ENCODE assay signal across 10 cellular contexts in genomic region chr6:30981942-30982772, GRCh38. TPM values are rescaled to one million over a fixed set of nuclear protein-coding genes. Genes with fewer than 3 reads are reported as not detected.
A peak's percentile ranks its signal among the peaks of the same experiment; 100 is the strongest.
DNase-seq lines count a peak whose midpoint lies in the region; ATAC-seq and TF ChIP-seq lines count a peak whose summit lies in the region.
"Had no signal": no experiment of that assay in that cellular context is flagged by ENCODE, and none has a peak within 500 bp of the region (broad histone marks: within the 10 kb centered on the region; RNA-seq: fewer than 3 reads in every experiment).

No MANE protein-coding gene starts in this region.

- no peaks in the 10 kb centered on the region for H3K9me3 ChIP-seq in Caco-2
- no peaks in the 10 kb centered on the region for H3K9me3 ChIP-seq in CD8-positive, alpha-beta memory T cell (ENCODE audit: low read length)

- no peaks in the 10 kb centered on the region for H3K9me3 Mint-ChIP-seq in Caco-2 (ENCODE audit: unreplicated experiment)
- no peaks in the 10 kb centered on the region for H3K9me3 Mint-ChIP-seq in CD8-positive, alpha-beta memory T cell
- H3K9me3 Mint-ChIP-seq: central memory CD8-positive, alpha-beta T cell had no signal

- intact Hi-C loops in Caco-2 (cut with micrococcal nuclease; ENCODE audit: unreplicated experiment) (no loop called here), dorsolateral prefrontal cortex (cut with DNase I) (no loop called here)

- CTCF ChIA-PET in Caco-2 (lab: Charles Lee): interaction anchor here (0.6 to 2.3 kb wide), 7 partner anchors 21 to 105 kb away, joined by 3 to 10 read pairs (median 4); no protein-coding TSS in a partner anchor
- CTCF ChIA-PET in CD8-positive, alpha-beta memory T cell (lab: Charles Lee): interaction anchor here (0.7 kb wide), 1 partner anchor 19 kb away, joined by 3 read pairs; no protein-coding TSS in a partner anchor

- H3K4me1 Mint-ChIP-seq in Caco-2 (ENCODE audit: low read depth, unreplicated experiment): peaks cover 7% of the 10 kb centered on the region
- H3K4me1 Mint-ChIP-seq in CD8-positive, alpha-beta memory T cell: no peaks in the 10 kb centered on the region

- ATAC-seq in esophagus mucosa (peak; percentile 61), GM21360 (IDR thresholded peaks at IDR 0.05; ENCODE audit: unreplicated experiment) (no peak)

- peaks cover 4% of the 10 kb centered on the region for H3K27me3 Mint-ChIP-seq in Caco-2 (ENCODE audit: insufficient read depth, unreplicated experiment)
- H3K27me3 Mint-ChIP-seq in CD8-positive, alpha-beta memory T cell: peaks cover 21 to 56% of the 10 kb centered on the region in 2 donors

- H3K27me3 ChIP-seq in Caco-2 (replicated peaks; ENCODE audit: control insufficient read depth, insufficient read depth, low read length) (no peaks in the 10 kb centered on the region), dorsolateral prefrontal cortex (peaks cover 0 to 4% (median 0%) of the 10 kb centered on the region in 45 donors)
- H3K27me3 ChIP-seq in CD8-positive, alpha-beta memory T cell (ENCODE audit: insufficient read depth, low read length, poor library complexity, severe bottlenecking): peaks cover 5% of the 10 kb centered on the region

- H3K4me1 ChIP-seq in Caco-2: peaks cover 6% of the 10 kb centered on the region; the same call in 1 of the 2 replicates
- no peaks in the 10 kb centered on the region for H3K4me1 ChIP-seq in CD8-positive, alpha-beta memory T cell (ENCODE audit: insufficient read depth, low read length)

- H3K4me3 ChIP-seq in Caco-2 (ENCODE audit: low read depth, low read length) (no peak overlapping the region; the same call in 1 of the 2 replicates), dorsolateral prefrontal cortex (peak overlapping the region in 1 of 59 donors; percentile 4)
- H3K4me3 ChIP-seq in CD8-positive, alpha-beta memory T cell (ENCODE audit: low read length): no peak overlapping the region

- no peak overlapping the region for H3K27ac Mint-ChIP-seq in Caco-2 (ENCODE audit: unreplicated experiment)
- no peak overlapping the region for H3K27ac Mint-ChIP-seq in CD8-positive, alpha-beta memory T cell

- peak overlapping the region; percentile 59 for H3K4me3 Mint-ChIP-seq in Caco-2 (ENCODE audit: unreplicated experiment)
- no peak overlapping the region for H3K4me3 Mint-ChIP-seq in CD8-positive, alpha-beta memory T cell
- H3K4me3 Mint-ChIP-seq: central memory CD8-positive, alpha-beta T cell had no signal

- peak; percentile 55 to 62 for DNase-seq in Caco-2
- DNase-seq in NCI-H1105 treated with DMSO at 0.1 percent for 48 hours (lab: John Stamatoyannopoulos, UW): peak; percentile 42
- peak; percentile 26 for DNase-seq in mucosa of gallbladder (ENCODE audit: low spot score)
- no peak for DNase-seq in stimulated activated CD4-positive, alpha-beta T cell treated with anti-CD3 and anti-CD28 coated beads, Interleukin-2, amount 100 ng/mL, for 24 hours
- DNase-seq in CD8-positive, alpha-beta memory T cell: no peak
- DNase-seq in dorsolateral prefrontal cortex: no peak
- DNase-seq: NCI-H510A treated with DMSO at 0.1 percent for 48 hours had no signal

- no peak overlapping the region for H3K27ac ChIP-seq in CD8-positive, alpha-beta memory T cell (ENCODE audit: low read depth, low read length)
- H3K27ac ChIP-seq in dorsolateral prefrontal cortex: no peak overlapping the region

- POLR2A ChIA-PET in Caco-2 (lab: Charles Lee): no interaction called here
- POLR2A ChIA-PET in CD8-positive, alpha-beta memory T cell (lab: Charles Lee): no interaction called here

- BruUV-seq in Caco-2 (replicated peaks; lab: Mats Ljungman, UMichigan): no TSS peak

- H3K36me3 Mint-ChIP-seq in Caco-2 (ENCODE audit: insufficient read depth, unreplicated experiment): no peaks in the 10 kb centered on the region
- H3K36me3 Mint-ChIP-seq in CD8-positive, alpha-beta memory T cell: no peaks in the 10 kb centered on the region

- TF ChIP-seq CTCF in Caco-2 (IDR thresholded peaks at IDR 0.05; ENCODE audit: insufficient read depth in 1 of 2, low read depth in 1 of 2, low read length in 1 of 2, severe bottlenecking in 1 of 2, unreplicated experiment in 1 of 2) (peak; percentile 39 to 48), dorsolateral prefrontal cortex (IDR thresholded peaks at IDR 0.05 in 54 of 56, conservative IDR thresholded peaks at IDR 0.05 in 2 of 56; ENCODE audit: low read depth in 1 of 56, partially characterized antibody in 56 of 56) (no peak)

- H3K36me3 ChIP-seq in Caco-2 (ENCODE audit: control insufficient read depth, insufficient read depth, low read length): no peaks in the 10 kb centered on the region
- no peaks in the 10 kb centered on the region for H3K36me3 ChIP-seq in CD8-positive, alpha-beta memory T cell (ENCODE audit: insufficient read depth, low read length)

RNA-seq across cellular contexts. Expression of gene MUC21, which starts 1.4 kb away (rescaled TPM):
- total RNA-seq in Caco-2 (2022) (not detected in 2 replicates), esophagus mucosa (721 TPM), mucosa of gallbladder (7.1 TPM), dorsolateral prefrontal cortex (under 1 TPM in 1 of 120 experiments, not detected in 119; 0.19 TPM)
- total RNA-seq in CD8-positive, alpha-beta memory T cell: not detected
- polyA plus RNA-seq in CD8-positive, alpha-beta memory T cell: not detected

RNA-seq across cellular contexts. Expression of gene MUC22, which starts 28.1 kb away (rescaled TPM):
- not detected in 2 replicates for total RNA-seq in Caco-2 (2022)
- 0.88 TPM for total RNA-seq in esophagus mucosa
- total RNA-seq in mucosa of gallbladder: not detected
- total RNA-seq in CD8-positive, alpha-beta memory T cell: not detected
- polyA plus RNA-seq in CD8-positive, alpha-beta memory T cell: not detected
- not detected for total RNA-seq in dorsolateral prefrontal cortex

RNA-seq across cellular contexts. Expression of gene MUCL3, which starts 41.4 kb away (rescaled TPM):
- total RNA-seq in Caco-2 (2022): 0.16 TPM in 1 of 2 replicates, not detected in the other
- total RNA-seq in esophagus mucosa: 1.00 TPM
- total RNA-seq in mucosa of gallbladder: 93.5 TPM
- total RNA-seq in CD8-positive, alpha-beta memory T cell: not detected
- not detected for polyA plus RNA-seq in CD8-positive, alpha-beta memory T cell
- total RNA-seq in dorsolateral prefrontal cortex: not detected

RNA-seq across cellular contexts. Expression of gene SFTA2, which starts 50.2 kb away (rescaled TPM):
- total RNA-seq in Caco-2 (2022) (6.6 and 9.6 TPM in 2 replicates), esophagus mucosa (9.0 TPM), mucosa of gallbladder (149 TPM), dorsolateral prefrontal cortex (under 1 TPM in 7 of 120 experiments, not detected in 113; 0.39 to 0.85 (median 0.66) TPM)
- total RNA-seq in CD8-positive, alpha-beta memory T cell: not detected
- not detected for polyA plus RNA-seq in CD8-positive, alpha-beta memory T cell

Comparison
In these comparisons a context has a peak if more than half of its experiments do, and no peak if none do; other contexts are left out.
1. DNase-seq: peak in Caco-2 (2 of 2), NCI-H1105 treated with DMSO at 0.1 percent for 48 hours (single experiment) and mucosa of gallbladder (single experiment); none in stimulated activated CD4-positive, alpha-beta T cell treated with anti-CD3 and anti-CD28 coated beads, Interleukin-2, amount 100 ng/mL, for 24 hours (0 of 2), CD8-positive, alpha-beta memory T cell (0 of 5) and dorsolateral prefrontal cortex (0 of 10).
2. CTCF ChIP-seq: peak in Caco-2 (2 of 2); none in dorsolateral prefrontal cortex (0 of 56).
3. RNA of gene MUC21, which starts 1.4 kb away (total RNA-seq): 721 TPM in esophagus mucosa (single experiment); 7.1 TPM in mucosa of gallbladder (single experiment), not detected in Caco-2, not detected in CD8-positive, alpha-beta memory T cell and 0.19 TPM in dorsolateral prefrontal cortex; every median in the first group is over 10 times any median in the second.
4. RNA of gene MUCL3, which starts 41.4 kb away (total RNA-seq): 93.5 TPM in mucosa of gallbladder (single experiment); 1.00 TPM in esophagus mucosa (single experiment), 0.16 TPM in Caco-2, not detected in CD8-positive, alpha-beta memory T cell and not detected in dorsolateral prefrontal cortex; every median in the first group is over 10 times any median in the second.